ENCODE assay signal across 2 cellular contexts in the genomic region with DNA sequence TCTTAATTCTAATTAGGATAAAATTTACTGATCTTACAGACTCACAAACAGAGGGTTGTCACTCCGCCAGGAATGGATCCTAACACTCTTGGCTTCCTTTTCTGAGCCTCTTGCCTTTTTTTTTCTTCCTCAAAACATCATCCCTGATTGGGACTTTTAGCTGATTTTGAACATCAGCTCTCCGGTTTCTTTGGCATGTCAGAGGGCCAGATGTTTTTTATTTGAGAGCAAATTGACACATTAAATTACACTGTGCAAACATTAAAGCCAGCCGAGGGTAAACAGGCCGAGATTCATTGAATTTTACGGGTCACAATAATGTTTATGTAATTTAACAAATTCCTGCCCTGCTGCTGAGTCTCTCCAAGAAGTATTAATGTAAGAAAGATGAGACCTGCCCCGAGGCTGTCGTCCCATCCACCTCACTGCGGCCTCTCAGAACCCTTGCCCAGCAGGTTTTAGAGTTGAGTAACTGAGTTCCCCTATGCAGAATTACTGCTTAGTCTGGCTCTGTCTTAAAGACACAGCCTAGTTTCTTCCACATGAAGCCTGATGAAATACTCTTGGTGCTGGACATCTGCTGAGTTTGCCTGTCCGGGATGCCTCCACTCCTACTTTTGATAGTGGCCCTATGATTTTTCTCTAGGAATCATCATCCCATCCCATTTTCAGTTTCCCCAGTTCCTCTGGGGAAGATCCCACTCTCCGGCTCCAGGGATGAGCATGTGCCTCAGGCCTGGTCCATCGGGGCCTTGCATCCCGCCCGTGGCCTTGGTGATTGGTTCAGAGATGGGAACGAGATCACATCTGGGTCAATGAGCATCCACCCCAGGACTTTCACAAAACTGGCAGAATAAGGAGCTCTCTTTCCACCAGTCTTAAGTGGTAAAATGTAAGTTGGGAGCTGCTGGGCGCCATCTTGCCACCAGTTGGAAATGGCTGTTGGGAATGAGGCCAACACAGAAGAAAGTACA.
TF ChIP-seq lines count a peak whose summit lies in the region.

No MANE protein-coding gene starts in this region.

TF ChIP-seq in GM23338, 12 proteins besides CTCF, POLR2A, EP300 and RAD21 (continued from another document and continues in another):
- TF ChIP-seq, protein P1, sequence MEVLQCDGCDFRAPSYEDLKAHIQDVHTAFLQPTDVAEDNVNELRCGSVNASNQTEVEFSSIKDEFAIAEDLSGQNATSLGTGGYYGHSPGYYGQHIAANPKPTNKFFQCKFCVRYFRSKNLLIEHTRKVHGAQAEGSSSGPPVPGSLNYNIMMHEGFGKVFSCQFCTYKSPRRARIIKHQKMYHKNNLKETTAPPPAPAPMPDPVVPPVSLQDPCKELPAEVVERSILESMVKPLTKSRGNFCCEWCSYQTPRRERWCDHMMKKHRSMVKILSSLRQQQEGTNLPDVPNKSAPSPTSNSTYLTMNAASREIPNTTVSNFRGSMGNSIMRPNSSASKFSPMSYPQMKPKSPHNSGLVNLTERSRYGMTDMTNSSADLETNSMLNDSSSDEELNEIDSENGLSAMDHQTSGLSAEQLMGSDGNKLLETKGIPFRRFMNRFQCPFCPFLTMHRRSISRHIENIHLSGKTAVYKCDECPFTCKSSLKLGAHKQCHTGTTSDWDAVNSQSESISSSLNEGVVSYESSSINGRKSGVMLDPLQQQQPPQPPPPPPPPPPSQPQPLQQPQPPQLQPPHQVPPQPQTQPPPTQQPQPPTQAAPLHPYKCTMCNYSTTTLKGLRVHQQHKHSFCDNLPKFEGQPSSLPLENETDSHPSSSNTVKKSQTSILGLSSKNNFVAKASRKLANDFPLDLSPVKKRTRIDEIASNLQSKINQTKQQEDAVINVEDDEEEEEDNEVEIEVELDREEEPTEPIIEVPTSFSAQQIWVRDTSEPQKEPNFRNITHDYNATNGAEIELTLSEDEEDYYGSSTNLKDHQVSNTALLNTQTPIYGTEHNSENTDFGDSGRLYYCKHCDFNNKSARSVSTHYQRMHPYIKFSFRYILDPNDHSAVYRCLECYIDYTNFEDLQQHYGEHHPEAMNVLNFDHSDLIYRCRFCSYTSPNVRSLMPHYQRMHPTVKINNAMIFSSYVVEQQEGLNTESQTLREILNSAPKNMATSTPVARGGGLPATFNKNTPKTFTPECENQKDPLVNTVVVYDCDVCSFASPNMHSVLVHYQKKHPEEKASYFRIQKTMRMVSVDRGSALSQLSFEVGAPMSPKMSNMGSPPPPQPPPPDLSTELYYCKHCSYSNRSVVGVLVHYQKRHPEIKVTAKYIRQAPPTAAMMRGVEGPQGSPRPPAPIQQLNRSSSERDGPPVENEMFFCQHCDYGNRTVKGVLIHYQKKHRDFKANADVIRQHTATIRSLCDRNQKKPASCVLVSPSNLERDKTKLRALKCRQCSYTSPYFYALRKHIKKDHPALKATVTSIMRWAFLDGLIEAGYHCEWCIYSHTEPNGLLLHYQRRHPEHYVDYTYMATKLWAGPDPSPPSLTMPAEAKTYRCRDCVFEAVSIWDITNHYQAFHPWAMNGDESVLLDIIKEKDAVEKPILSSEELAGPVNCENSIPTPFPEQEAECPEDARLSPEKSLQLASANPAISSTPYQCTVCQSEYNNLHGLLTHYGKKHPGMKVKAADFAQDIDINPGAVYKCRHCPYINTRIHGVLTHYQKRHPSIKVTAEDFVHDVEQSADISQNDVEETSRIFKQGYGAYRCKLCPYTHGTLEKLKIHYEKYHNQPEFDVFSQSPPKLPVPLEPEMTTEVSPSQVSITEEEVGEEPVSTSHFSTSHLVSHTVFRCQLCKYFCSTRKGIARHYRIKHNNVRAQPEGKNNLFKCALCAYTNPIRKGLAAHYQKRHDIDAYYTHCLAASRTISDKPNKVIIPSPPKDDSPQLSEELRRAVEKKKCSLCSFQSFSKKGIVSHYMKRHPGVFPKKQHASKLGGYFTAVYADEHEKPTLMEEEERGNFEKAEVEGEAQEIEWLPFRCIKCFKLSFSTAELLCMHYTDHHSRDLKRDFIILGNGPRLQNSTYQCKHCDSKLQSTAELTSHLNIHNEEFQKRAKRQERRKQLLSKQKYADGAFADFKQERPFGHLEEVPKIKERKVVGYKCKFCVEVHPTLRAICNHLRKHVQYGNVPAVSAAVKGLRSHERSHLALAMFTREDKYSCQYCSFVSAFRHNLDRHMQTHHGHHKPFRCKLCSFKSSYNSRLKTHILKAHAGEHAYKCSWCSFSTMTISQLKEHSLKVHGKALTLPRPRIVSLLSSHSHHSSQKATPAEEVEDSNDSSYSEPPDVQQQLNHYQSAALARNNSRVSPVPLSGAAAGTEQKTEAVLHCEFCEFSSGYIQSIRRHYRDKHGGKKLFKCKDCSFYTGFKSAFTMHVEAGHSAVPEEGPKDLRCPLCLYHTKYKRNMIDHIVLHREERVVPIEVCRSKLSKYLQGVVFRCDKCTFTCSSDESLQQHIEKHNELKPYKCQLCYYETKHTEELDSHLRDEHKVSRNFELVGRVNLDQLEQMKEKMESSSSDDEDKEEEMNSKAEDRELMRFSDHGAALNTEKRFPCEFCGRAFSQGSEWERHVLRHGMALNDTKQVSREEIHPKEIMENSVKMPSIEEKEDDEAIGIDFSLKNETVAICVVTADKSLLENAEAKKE (CRISPR knock-in tag; IDR thresholded peaks at IDR 0.05) = no peak
- TF ChIP-seq, protein P2, sequence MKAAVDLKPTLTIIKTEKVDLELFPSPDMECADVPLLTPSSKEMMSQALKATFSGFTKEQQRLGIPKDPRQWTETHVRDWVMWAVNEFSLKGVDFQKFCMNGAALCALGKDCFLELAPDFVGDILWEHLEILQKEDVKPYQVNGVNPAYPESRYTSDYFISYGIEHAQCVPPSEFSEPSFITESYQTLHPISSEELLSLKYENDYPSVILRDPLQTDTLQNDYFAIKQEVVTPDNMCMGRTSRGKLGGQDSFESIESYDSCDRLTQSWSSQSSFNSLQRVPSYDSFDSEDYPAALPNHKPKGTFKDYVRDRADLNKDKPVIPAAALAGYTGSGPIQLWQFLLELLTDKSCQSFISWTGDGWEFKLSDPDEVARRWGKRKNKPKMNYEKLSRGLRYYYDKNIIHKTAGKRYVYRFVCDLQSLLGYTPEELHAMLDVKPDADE (IDR thresholded peaks at IDR 0.05) = no peak
- no peak for TF ChIP-seq ZNF114 (CRISPR knock-in tag; IDR thresholded peaks at IDR 0.05)
- no peak for TF ChIP-seq NANOG (IDR thresholded peaks at IDR 0.05; ENCODE audit: borderline replicate concordance)
- TF ChIP-seq EZH2 (IDR thresholded peaks at IDR 0.05; ENCODE audit: low read depth, unreplicated experiment) = no peak
- TF ChIP-seq ZNF331 (CRISPR knock-in tag; IDR thresholded peaks at IDR 0.05; ENCODE audit: low read depth) = no peak

TF ChIP-seq in SK-N-SH, 30 proteins besides CTCF, POLR2A, EP300 and RAD21 (continued from another document):
- TF ChIP-seq RCOR1 (IDR thresholded peaks at IDR 0.05; ENCODE audit: low read length) (peak; percentile 93), CHD2 (IDR thresholded peaks at IDR 0.05; ENCODE audit: low read length, partially characterized antibody) (peak; percentile 71), GABPA (IDR thresholded peaks at IDR 0.05; ENCODE audit: low read depth) (no peak), FOXJ3 (CRISPR knock-in tag; IDR thresholded peaks at IDR 0.05) (peak; percentile 53; the same call in 1 of the 2 replicates), RXRA (IDR thresholded peaks at IDR 0.05; ENCODE audit: borderline replicate concordance, low read depth) (no peak)
